In genomic region chr1:229882621-229883020, GRCh38 we compare ENCODE assay signal across 23 cellular contexts.
"Had no signal": no experiment of that assay in that cellular context is flagged by ENCODE, and none has a peak within 500 bp of the region (broad histone marks: within the 10 kb centered on the region; RNA-seq: fewer than 3 reads in every experiment).

No MANE protein-coding gene starts in this region.

- H3K27me3 ChIP-seq: hepatocyte, right lobe of liver, transverse colon had no signal

- H3K36me3 Mint-ChIP-seq: naive thymus-derived CD4-positive, alpha-beta T cell had no signal

- H3K9me3 Mint-ChIP-seq: activated T-cell treated with anti-CD3 and anti-CD28 coated beads, Interleukin-2, amount 50 U/mL, for 72 hours; effector memory CD8-positive, alpha-beta T cell; naive thymus-derived CD4-positive, alpha-beta T cell; stimulated activated naive CD8-positive, alpha-beta T cell treated with anti-CD3 and anti-CD28 coated beads, Interleukin-15, amount 100 ng/mL, for 72 hours had no signal

- H3K4me2 ChIP-seq: hepatocyte had no signal

- H3K4me3 ChIP-seq: hepatocyte, right lobe of liver, suprapubic skin, transverse colon had no signal

- H3K9ac ChIP-seq: parathyroid adenoma had no signal

- ATAC-seq: activated T-cell treated with anti-CD3 and anti-CD28 coated beads, Interleukin-2, amount 50 U/mL, for 72 hours; effector memory CD8-positive, alpha-beta T cell; left cardiac atrium; naive thymus-derived CD4-positive, alpha-beta T cell; stimulated activated naive CD8-positive, alpha-beta T cell treated with anti-CD3 and anti-CD28 coated beads, Interleukin-15, amount 100 ng/mL, for 72 hours had no signal

- H2AFZ ChIP-seq: hepatocyte, parathyroid adenoma had no signal

- H3K4me3 Mint-ChIP-seq: activated T-cell treated with anti-CD3 and anti-CD28 coated beads, Interleukin-2, amount 50 U/mL, for 72 hours; effector memory CD8-positive, alpha-beta T cell; naive thymus-derived CD4-positive, alpha-beta T cell; stimulated activated naive CD8-positive, alpha-beta T cell treated with anti-CD3 and anti-CD28 coated beads, Interleukin-15, amount 100 ng/mL, for 72 hours had no signal

- H3K27ac Mint-ChIP-seq: activated T-cell treated with anti-CD3 and anti-CD28 coated beads, Interleukin-2, amount 50 U/mL, for 72 hours; effector memory CD8-positive, alpha-beta T cell; stimulated activated naive CD8-positive, alpha-beta T cell treated with anti-CD3 and anti-CD28 coated beads, Interleukin-15, amount 100 ng/mL, for 72 hours had no signal

- DNase-seq: activated CD4-positive, CD25-positive, alpha-beta regulatory T cell; activated CD8-positive, alpha-beta memory T cell treated with anti-CD3 and anti-CD28 coated beads, Interleukin-2, amount 50 U/mL, for 48 hours; activated effector memory CD4-positive, alpha-beta T cell treated with anti-CD3 and anti-CD28 coated beads, Interleukin-2, amount 50 U/mL, for 16 hours; activated naive CD4-positive, alpha-beta T cell treated with anti-CD3 and anti-CD28 coated beads, Interleukin-2, amount 50 U/mL, for 16 hours; activated T-cell treated with anti-CD3 and anti-CD28 coated beads, Interleukin-2, amount 50 U/mL, for 72 hours; aorta; dermis blood vessel endothelial cell; effector memory CD8-positive, alpha-beta T cell; foreskin fibroblast; left cardiac atrium; mesendoderm; naive thymus-derived CD4-positive, alpha-beta T cell; right lobe of liver; small intestine; stimulated activated CD4-positive, alpha-beta T cell treated with anti-CD3 and anti-CD28 coated beads, Interleukin-15, amount 100 ng/mL, for 24 hours; stimulated activated CD4-positive, alpha-beta T cell treated with anti-CD3 and anti-CD28 coated beads, Interleukin-2, amount 100 ng/mL, for 48 hours; stimulated activated naive CD8-positive, alpha-beta T cell treated with anti-CD3 and anti-CD28 coated beads, Interleukin-15, amount 100 ng/mL, for 72 hours; T-helper 9 cell; transverse colon had no signal

- H3K27ac ChIP-seq: hepatocyte, neutrophil, parathyroid adenoma, right lobe of liver, suprapubic skin, transverse colon had no signal

- H3K9me3 ChIP-seq: neutrophil, right lobe of liver, suprapubic skin, transverse colon had no signal

- H3K4me1 ChIP-seq: parathyroid adenoma, suprapubic skin, transverse colon had no signal

- H3K36me3 ChIP-seq: neutrophil, right lobe of liver, suprapubic skin, transverse colon had no signal
